In genomic region chr19:47432091-47432490, GRCh38 we compare ENCODE assay signal across 18 cellular contexts. TPM values are rescaled to one million over a fixed set of nuclear protein-coding genes. Genes with fewer than 3 reads are reported as not detected.
DNase-seq lines count a peak whose midpoint lies in the region; ATAC-seq and TF ChIP-seq lines count a peak whose summit lies in the region.
"Had no signal": no experiment of that assay in that cellular context is flagged by ENCODE, and none has a peak within 500 bp of the region (broad histone marks: within the 10 kb centered on the region; RNA-seq: fewer than 3 reads in every experiment).

No MANE protein-coding gene starts in this region.

- H3K4me1 Mint-ChIP-seq in T-helper 1 cell treated with Interleukin-12 subunit alpha and Interleukin-12 subunit beta and Interleukin-4 antibody, amounts not matched to agents 30 μg/mL and 1 μg/mL, for 36 hours (ENCODE audit: low read depth): peaks cover 31% of the 10 kb centered on the region
- peaks cover 13 to 16% of the 10 kb centered on the region in 2 donors for H3K4me1 Mint-ChIP-seq in natural killer cell
- H3K4me1 Mint-ChIP-seq in natural killer cell treated with Interleukin-12 subunit alpha and Interleukin-12 subunit beta and Interleukin-15 and Interleukin-18, amount 100 ng/mL, for 72 hours (ENCODE audit: low read depth in 2 of 2): peaks cover 16% of the 10 kb centered on the region in 2 donors
- H3K4me1 Mint-ChIP-seq in glutamatergic neuron (ENCODE audit: low read depth, unreplicated experiment): peaks cover 5% of the 10 kb centered on the region
- H3K4me1 Mint-ChIP-seq in progenitor cell of endocrine pancreas (ENCODE audit: low read depth): no peaks in the 10 kb centered on the region

- no peaks in the 10 kb centered on the region for H3K9me3 Mint-ChIP-seq in T-helper 1 cell treated with Interleukin-12 subunit alpha and Interleukin-12 subunit beta and Interleukin-4 antibody, amounts not matched to agents 30 μg/mL and 1 μg/mL, for 36 hours
- H3K9me3 Mint-ChIP-seq in natural killer cell: no peaks in the 10 kb centered on the region
- no peaks in the 10 kb centered on the region for H3K9me3 Mint-ChIP-seq in natural killer cell treated with Interleukin-12 subunit alpha and Interleukin-12 subunit beta and Interleukin-15 and Interleukin-18, amount 100 ng/mL, for 72 hours
- peaks cover 1% of the 10 kb centered on the region for H3K9me3 Mint-ChIP-seq in glutamatergic neuron (ENCODE audit: unreplicated experiment)
- no peaks in the 10 kb centered on the region for H3K9me3 Mint-ChIP-seq in progenitor cell of endocrine pancreas (ENCODE audit: low read depth)
- H3K9me3 Mint-ChIP-seq: CD8-positive, alpha-beta T cell had no signal

- peaks cover 15% of the 10 kb centered on the region for H3K27me3 Mint-ChIP-seq in T-helper 1 cell treated with Interleukin-12 subunit alpha and Interleukin-12 subunit beta and Interleukin-4 antibody, amounts not matched to agents 30 μg/mL and 1 μg/mL, for 36 hours (ENCODE audit: low read depth)
- H3K27me3 Mint-ChIP-seq in natural killer cell (ENCODE audit: low read depth in 2 of 2): peaks cover 36 to 43% of the 10 kb centered on the region in 2 donors
- peaks cover 32 to 39% of the 10 kb centered on the region in 2 donors for H3K27me3 Mint-ChIP-seq in natural killer cell treated with Interleukin-12 subunit alpha and Interleukin-12 subunit beta and Interleukin-15 and Interleukin-18, amount 100 ng/mL, for 72 hours
- peaks cover 10% of the 10 kb centered on the region for H3K27me3 Mint-ChIP-seq in glutamatergic neuron (ENCODE audit: unreplicated experiment)
- H3K27me3 Mint-ChIP-seq in progenitor cell of endocrine pancreas: peaks cover 51% of the 10 kb centered on the region

- DNase-seq in T-helper 1 cell (no peak), natural killer cell (no peak), glutamatergic neuron (no peak), progenitor cell of endocrine pancreas (ENCODE audit: low spot score, unreplicated experiment) (no peak), NCI-H774 (lab: John Stamatoyannopoulos, UW) (no peak)
- no peak for DNase-seq in natural killer cell treated with Interleukin-12 subunit alpha and Interleukin-12 subunit beta and Interleukin-15 and Interleukin-18, amount 100 ng/mL, for 72 hours (ENCODE audit: low spot score)
- DNase-seq: AML-193; Calu3; CD8-positive, alpha-beta T cell; DMS79 treated with DMSO at 0.1 percent for 48 hours; EL; GM23248; IMR-90 had no signal

- no peak overlapping the region for H3K4me3 Mint-ChIP-seq in T-helper 1 cell treated with Interleukin-12 subunit alpha and Interleukin-12 subunit beta and Interleukin-4 antibody, amounts not matched to agents 30 μg/mL and 1 μg/mL, for 36 hours
- peak overlapping the region; percentile 40 for H3K4me3 Mint-ChIP-seq in natural killer cell
- no peak overlapping the region for H3K4me3 Mint-ChIP-seq in natural killer cell treated with Interleukin-12 subunit alpha and Interleukin-12 subunit beta and Interleukin-15 and Interleukin-18, amount 100 ng/mL, for 72 hours
- H3K4me3 Mint-ChIP-seq in glutamatergic neuron (ENCODE audit: unreplicated experiment): peak overlapping the region; percentile 13
- no peak overlapping the region for H3K4me3 Mint-ChIP-seq in progenitor cell of endocrine pancreas (ENCODE audit: low read depth)
- H3K4me3 Mint-ChIP-seq: CD8-positive, alpha-beta T cell had no signal

- intact Hi-C loops in natural killer cell (cut with micrococcal nuclease): no loop called here

- no peak for ATAC-seq in natural killer cell
- ATAC-seq in natural killer cell treated with Interleukin-12 subunit alpha and Interleukin-12 subunit beta and Interleukin-15 and Interleukin-18, amount 100 ng/mL, for 72 hours: no peak
- no peak for ATAC-seq in HG03442 (IDR thresholded peaks at IDR 0.05; ENCODE audit: unreplicated experiment)
- ATAC-seq: A549; CD8-positive, alpha-beta T cell; GM12878 had no signal

- H3K36me3 Mint-ChIP-seq in T-helper 1 cell treated with Interleukin-12 subunit alpha and Interleukin-12 subunit beta and Interleukin-4 antibody, amounts not matched to agents 30 μg/mL and 1 μg/mL, for 36 hours (ENCODE audit: low read depth): no peaks in the 10 kb centered on the region
- H3K36me3 Mint-ChIP-seq in natural killer cell (no peaks in the 10 kb centered on the region), glutamatergic neuron (ENCODE audit: unreplicated experiment) (no peaks in the 10 kb centered on the region), progenitor cell of endocrine pancreas (ENCODE audit: insufficient read depth) (no peaks in the 10 kb centered on the region)
- no peaks in the 10 kb centered on the region for H3K36me3 Mint-ChIP-seq in natural killer cell treated with Interleukin-12 subunit alpha and Interleukin-12 subunit beta and Interleukin-15 and Interleukin-18, amount 100 ng/mL, for 72 hours
- H3K36me3 Mint-ChIP-seq: CD8-positive, alpha-beta T cell had no signal

- TF ChIP-seq CTCF in natural killer cell (IDR thresholded peaks at IDR 0.05) (no peak), glutamatergic neuron (IDR thresholded peaks at IDR 0.05; ENCODE audit: partially characterized antibody, unreplicated experiment) (no peak), progenitor cell of endocrine pancreas (IDR thresholded peaks at IDR 0.05; ENCODE audit: unreplicated experiment) (no peak)

- peak overlapping the region; percentile 56 for H3K27ac Mint-ChIP-seq in T-helper 1 cell treated with Interleukin-12 subunit alpha and Interleukin-12 subunit beta and Interleukin-4 antibody, amounts not matched to agents 30 μg/mL and 1 μg/mL, for 36 hours
- H3K27ac Mint-ChIP-seq in natural killer cell (no peak overlapping the region), glutamatergic neuron (ENCODE audit: unreplicated experiment) (no peak overlapping the region), progenitor cell of endocrine pancreas (peak overlapping the region; percentile 24)
- H3K27ac Mint-ChIP-seq in natural killer cell treated with Interleukin-12 subunit alpha and Interleukin-12 subunit beta and Interleukin-15 and Interleukin-18, amount 100 ng/mL, for 72 hours: no peak overlapping the region
- H3K27ac Mint-ChIP-seq: CD8-positive, alpha-beta T cell had no signal

RNA-seq across cellular contexts. Expression of gene MEIS3, which starts 12.8 kb away (rescaled TPM):
- not detected for total RNA-seq in natural killer cell
- not detected for total RNA-seq in natural killer cell treated with Interleukin-12 subunit alpha and Interleukin-12 subunit beta and Interleukin-15 and Interleukin-18, amount 100 ng/mL, for 72 hours
- 255 TPM for total RNA-seq in glutamatergic neuron (ENCODE audit: unreplicated experiment)
- 25.5 and 30.8 TPM in 2 replicates for total RNA-seq in progenitor cell of endocrine pancreas
- total RNA-seq: CD8-positive, alpha-beta T cell; GM12878 had no signal

RNA-seq across cellular contexts. Expression of gene SLC8A2, which starts 39.6 kb away (rescaled TPM):
- total RNA-seq in natural killer cell (under 1 TPM in 1 of 3 donors, not detected in 2; 0.20 TPM), glutamatergic neuron (ENCODE audit: unreplicated experiment) (115 TPM), progenitor cell of endocrine pancreas (1.2 and 1.4 TPM in 2 replicates)
- not detected for total RNA-seq in natural killer cell treated with Interleukin-12 subunit alpha and Interleukin-12 subunit beta and Interleukin-15 and Interleukin-18, amount 100 ng/mL, for 72 hours
- total RNA-seq: CD8-positive, alpha-beta T cell; GM12878; GM23248; HT1080; IMR-90 had no signal

RNA-seq across cellular contexts. Expression of gene KPTN, which starts 51.9 kb away (rescaled TPM):
- 1 to 10 TPM; 3.0 to 4.2 (median 3.6) TPM for total RNA-seq in natural killer cell
- 10 to 100 TPM in 1 of 2 donors, 1 to 10 TPM in 1; 4.9 to 11.4 TPM for total RNA-seq in natural killer cell treated with Interleukin-12 subunit alpha and Interleukin-12 subunit beta and Interleukin-15 and Interleukin-18, amount 100 ng/mL, for 72 hours
- total RNA-seq in glutamatergic neuron (ENCODE audit: unreplicated experiment): 51.2 TPM
- total RNA-seq in progenitor cell of endocrine pancreas: 29.9 and 30.5 TPM in 2 replicates

Comparison
In these comparisons a context has a peak if more than half of its experiments do, and no peak if none do; other contexts are left out.
1. H3K4me3 Mint-ChIP-seq: peak in natural killer cell (single experiment) and glutamatergic neuron (single experiment); none in T-helper 1 cell treated with Interleukin-12 subunit alpha and Interleukin-12 subunit beta and Interleukin-4 antibody, amounts not matched to agents 30 μg/mL and 1 μg/mL, for 36 hours (single experiment), natural killer cell treated with Interleukin-12 subunit alpha and Interleukin-12 subunit beta and Interleukin-15 and Interleukin-18, amount 100 ng/mL, for 72 hours (single experiment) and progenitor cell of endocrine pancreas (single experiment).
2. H3K27ac Mint-ChIP-seq: peak in T-helper 1 cell treated with Interleukin-12 subunit alpha and Interleukin-12 subunit beta and Interleukin-4 antibody, amounts not matched to agents 30 μg/mL and 1 μg/mL, for 36 hours (single experiment) and progenitor cell of endocrine pancreas (single experiment); none in natural killer cell (0 of 2), natural killer cell treated with Interleukin-12 subunit alpha and Interleukin-12 subunit beta and Interleukin-15 and Interleukin-18, amount 100 ng/mL, for 72 hours (0 of 2) and glutamatergic neuron (single experiment).
3. RNA of gene MEIS3, which starts 12.8 kb away (total RNA-seq): 255 TPM in glutamatergic neuron (single experiment) and 25.5 to 30.8 TPM in progenitor cell of endocrine pancreas; not detected in natural killer cell treated with Interleukin-12 subunit alpha and Interleukin-12 subunit beta and Interleukin-15 and Interleukin-18, amount 100 ng/mL, for 72 hours and not detected in natural killer cell; every median in the first group is over 10 times any median in the second.
4. RNA of gene SLC8A2, which starts 39.6 kb away (total RNA-seq): 115 TPM in glutamatergic neuron (single experiment); 1.2 to 1.4 TPM in progenitor cell of endocrine pancreas, not detected in natural killer cell treated with Interleukin-12 subunit alpha and Interleukin-12 subunit beta and Interleukin-15 and Interleukin-18, amount 100 ng/mL, for 72 hours and 0.20 TPM in natural killer cell; every median in the first group is over 10 times any median in the second.